Comparison of ENCODE assay signal across 8 cellular contexts in genomic region chr12:111684485-111685147, GRCh38. TPM values are rescaled to one million over a fixed set of nuclear protein-coding genes. Genes with fewer than 3 reads are reported as not detected.
DNase-seq lines count a peak whose midpoint lies in the region; ATAC-seq, FAIRE-seq and TF ChIP-seq lines count a peak whose summit lies in the region.
"Not testable (repeated sequence)": the region's sequence is repeated elsewhere in the genome, so short reads cannot be mapped to it uniquely, and the experiment has no call there.

No MANE protein-coding gene starts in this region.

- H3K4me1 ChIP-seq in CD8-positive, alpha-beta memory T cell (ENCODE audit: insufficient read depth, low read length), result peaks cover 29% of the 10 kb centered on the region
- H3K4me1 ChIP-seq in K562 (replicated peaks in 1 of 2; ENCODE audit: control insufficient read depth in 2 of 2, insufficient read depth in 2 of 2, low read length in 2 of 2) (peaks cover 13 to 15% of the 10 kb centered on the region in 2 experiments; a peak in 4 of 5 replicates), esophagus squamous epithelium (peaks cover 15 to 38% (median 19%) of the 10 kb centered on the region in 3 donors), HepG2 (ENCODE audit: insufficient read depth, low read length) (peaks cover 26% of the 10 kb centered on the region), thymus (ENCODE audit: control insufficient read depth, insufficient read depth, low read length) (peaks cover 10% of the 10 kb centered on the region)
- H3K4me1 ChIP-seq in ovary (ENCODE audit: insufficient read depth), result not testable (repeated sequence)

- BruUV-seq in K562 (replicated peaks; lab: Mats Ljungman, UMichigan); HepG2 (replicated peaks; lab: Mats Ljungman, UMichigan): not testable (repeated sequence)

- not testable (repeated sequence) for FAIRE-seq in K562 (lab: Jason Lieb, UNC); HepG2 (lab: Jason Lieb, UNC)

- intact Hi-C loops in activated B cell treated with CpG ODN at 0.5 μM for 24 hours (cut with micrococcal nuclease) (loop anchor here (1.0 to 10.0 kb wide), 4 partner anchors 80 to 733 kb away; partner anchors contain the start of genes ALDH2, HECTD4 and PTPN11), K562 (cut with micrococcal nuclease) (loop anchor here (5.0 to 10.0 kb wide), 2 partner anchors 277 to 350 kb away; partner anchors contain the start of gene SH2B3), ovary (cut with DNase I) (loop anchor here in 1 of 4 donors (10.0 kb wide), 1 partner anchor 290 kb away; no protein-coding TSS in a partner anchor)
- intact Hi-C loops in esophagus squamous epithelium (cut with DNase I); HepG2 (cut with micrococcal nuclease; ENCODE audit: unreplicated experiment): not testable (repeated sequence)

- H3K4me2 ChIP-seq in K562 (ENCODE audit: insufficient read depth, low read length) (peak overlapping the region; percentile 100), HepG2 (ENCODE audit: low read depth, low read length) (peak overlapping the region; percentile 96)

- H3K9ac ChIP-seq in K562 (ENCODE audit: insufficient read depth in 1 of 2, low read depth in 2 of 2, low read length in 2 of 2), result peak overlapping the region; percentile 96 to 99
- peak overlapping the region; percentile 97 for H3K9ac ChIP-seq in HepG2 (ENCODE audit: insufficient read depth, low read depth, low read length)

- 8% methylated on average over 13 of the region's 13 CpGs for WGBS in K562 (ENCODE audit: insufficient coverage, low coverage, missing lambda C conversion rate)
- 71 to 89% methylated on average over 12 to 13 of the region's 13 CpGs for WGBS in esophagus squamous epithelium, 2 donors
- WGBS in HepG2 (ENCODE audit: low lambda C conversion rate), result 67% methylated on average over 13 of the region's 13 CpGs
- WGBS in ovary, 3 donors, result 69 to 77% (median 70%) methylated on average over 13 of the region's 13 CpGs
- 95% methylated on average over 13 of the region's 13 CpGs for WGBS in thymus

- H3K27me3 Mint-ChIP-seq in CD8-positive, alpha-beta memory T cell; activated B cell treated with CpG ODN at 0.5 μM for 24 hours: not testable (repeated sequence)

- in situ Hi-C loops in K562 (cut with MboI), result loop anchor here (5.0 kb wide), 1 partner anchor 58 kb away; no protein-coding TSS in a partner anchor
- in situ Hi-C loops in HepG2 (cut with HindIII; ENCODE audit: extremely low pct_ligation_motif_present, low pct_unique_long_range_greater_than_20kb), result not testable (repeated sequence)

- not testable (repeated sequence) for H3K9me3 ChIP-seq in CD8-positive, alpha-beta memory T cell (ENCODE audit: low read length); K562 (replicated peaks; ENCODE audit: control insufficient read depth, insufficient read depth, low read depth, low read length); esophagus squamous epithelium; HepG2 (ENCODE audit: low read length); ovary; thymus (ENCODE audit: control insufficient read depth)

- not testable (repeated sequence) for H3K27me3 ChIP-seq in CD8-positive, alpha-beta memory T cell (ENCODE audit: insufficient read depth, low read length, poor library complexity, severe bottlenecking); K562 (ENCODE audit: control insufficient read depth in 2 of 2, insufficient read depth in 2 of 2, low read length in 2 of 2); esophagus squamous epithelium; HepG2 (ENCODE audit: control insufficient read depth in 1 of 2, insufficient read depth in 2 of 2, low read length in 2 of 2); ovary; thymus (ENCODE audit: control insufficient read depth, insufficient read depth)

- ATAC-seq in activated B cell treated with CpG ODN at 0.5 μM for 24 hours (ENCODE audit: low read depth); K562; HepG2: not testable (repeated sequence)

- TF ChIP-seq POLR2A in K562 (conservative IDR thresholded peaks at IDR 0.05); esophagus squamous epithelium (IDR thresholded peaks at IDR 0.05); HepG2 (IDR thresholded peaks at IDR 0.05; ENCODE audit: insufficient read depth in 1 of 2, low read depth in 2 of 2, low read length in 2 of 2); ovary (IDR thresholded peaks at IDR 0.05): not testable (repeated sequence)

- not testable (repeated sequence) for H3K9me3 Mint-ChIP-seq in CD8-positive, alpha-beta memory T cell; activated B cell treated with CpG ODN at 0.5 μM for 24 hours

- H3K4me3 Mint-ChIP-seq in CD8-positive, alpha-beta memory T cell, result peak overlapping the region; percentile 90 to 100 (median 96)
- H3K4me3 Mint-ChIP-seq in activated B cell treated with CpG ODN at 0.5 μM for 24 hours, result peak overlapping the region; percentile 93

- H3K4me3 ChIP-seq in CD8-positive, alpha-beta memory T cell (ENCODE audit: low read length), result peak overlapping the region; percentile 94
- H3K4me3 ChIP-seq in K562 (peak overlapping the region; percentile 86), esophagus squamous epithelium (peak overlapping the region; percentile 81 to 100 (median 87)), HepG2 (replicated peaks in 1 of 3; ENCODE audit: insufficient read depth in 1 of 3, low read depth in 2 of 3, low read length in 3 of 3) (peak overlapping the region; percentile 87 to 97 (median 89)), ovary (peak overlapping the region; percentile 93), thymus (ENCODE audit: low read length) (peak overlapping the region; percentile 99)

- H3K4me1 Mint-ChIP-seq in CD8-positive, alpha-beta memory T cell, result peaks cover 38 to 54% (median 48%) of the 10 kb centered on the region in 3 donors
- H3K4me1 Mint-ChIP-seq in activated B cell treated with CpG ODN at 0.5 μM for 24 hours, result peaks cover 41% of the 10 kb centered on the region

- peaks cover 6 to 46% (median 11%) of the 10 kb centered on the region in 3 donors for H3K36me3 Mint-ChIP-seq in CD8-positive, alpha-beta memory T cell
- H3K36me3 Mint-ChIP-seq in activated B cell treated with CpG ODN at 0.5 μM for 24 hours (ENCODE audit: low read depth), result peaks cover 42% of the 10 kb centered on the region

- POLR2A ChIA-PET in CD8-positive, alpha-beta memory T cell (lab: Charles Lee), result not testable (repeated sequence)
- POLR2A ChIA-PET in activated B cell treated with CpG ODN at 0.5 μM for 24 hours (lab: Charles Lee), result interaction anchor here (0.7 to 3.1 kb wide), 5 partner anchors 13 to 1605 kb away, joined by 4 to 20 read pairs (median 6); partner anchors contain the start of gene MAPKAPK5
- POLR2A ChIA-PET in K562 (lab: Yijun Ruan, JAX), result interaction anchor here (0.6 to 1.6 kb wide), 3 partner anchors 12 to 57 kb away, joined by 3 to 5 read pairs (median 4); no protein-coding TSS in a partner anchor
- POLR2A ChIA-PET in HepG2 (lab: Yijun Ruan, JAX), result interaction anchor here (1.7 kb wide), 1 partner anchor 91 kb away, joined by 3 read pairs; no protein-coding TSS in a partner anchor

- not testable (repeated sequence) for TF ChIP-seq RAD21 in K562 (CRISPR knock-in tag; conservative IDR thresholded peaks at IDR 0.05 in 1 of 2, IDR thresholded peaks at IDR 0.05 in 1 of 2); HepG2 (CRISPR knock-in tag; IDR thresholded peaks at IDR 0.05)

- H3K79me2 ChIP-seq in K562 (ENCODE audit: control insufficient read depth, insufficient read depth, low read length) (peaks cover 44% of the 10 kb centered on the region), HepG2 (ENCODE audit: insufficient read depth, low read length) (peaks cover 39% of the 10 kb centered on the region)

- not testable (repeated sequence) for TF ChIP-seq EP300 in K562 (IDR thresholded peaks at IDR 0.05; ENCODE audit: low read length); HepG2 (IDR thresholded peaks at IDR 0.05; ENCODE audit: low read depth in 2 of 2, low read length in 2 of 2); HepG2 (CRISPR knock-in tag; IDR thresholded peaks at IDR 0.05; ENCODE audit: borderline replicate concordance); ovary (IDR thresholded peaks at IDR 0.05)

- H3K27ac ChIP-seq in CD8-positive, alpha-beta memory T cell (ENCODE audit: low read depth, low read length), result peak overlapping the region; percentile 84
- H3K27ac ChIP-seq in K562 (ENCODE audit: extremely low read depth, low read depth, low read length) (peak overlapping the region; percentile 97), esophagus squamous epithelium (peak overlapping the region in 3 of 4 donors; percentile 83 to 94 (median 89)), HepG2 (ENCODE audit: extremely low read length, insufficient read depth, low read length) (peak overlapping the region; percentile 93)
- H3K27ac ChIP-seq in ovary; thymus (ENCODE audit: low read depth): not testable (repeated sequence)

- TF ChIP-seq CTCF in activated B cell treated with CpG ODN at 0.5 μM for 24 hours (IDR thresholded peaks at IDR 0.05); K562 (IDR thresholded peaks at IDR 0.05 in 2 of 3, conservative IDR thresholded peaks at IDR 0.05 in 1 of 3; ENCODE audit: insufficient read depth in 2 of 3, low read depth in 1 of 3, low read length in 3 of 3); esophagus squamous epithelium (IDR thresholded peaks at IDR 0.05); HepG2 (CRISPR knock-in tag; IDR thresholded peaks at IDR 0.05); ovary (IDR thresholded peaks at IDR 0.05): not testable (repeated sequence)

- not testable (repeated sequence) for H2AFZ ChIP-seq in K562 (ENCODE audit: low read depth, low read length); HepG2 (ENCODE audit: low read length)

- not testable (repeated sequence) for H3K9me1 ChIP-seq in K562 (ENCODE audit: control insufficient read depth, insufficient read depth, low read length)

- H4K20me1 ChIP-seq in K562 (replicated peaks; ENCODE audit: control insufficient read depth, insufficient read depth, low read length); HepG2 (ENCODE audit: insufficient read depth, low read length): not testable (repeated sequence)

- H3K36me3 ChIP-seq in CD8-positive, alpha-beta memory T cell (ENCODE audit: insufficient read depth, low read length), result peaks cover 13% of the 10 kb centered on the region
- H3K36me3 ChIP-seq in K562 (ENCODE audit: control insufficient read depth, insufficient read depth, low read length) (peaks cover 42% of the 10 kb centered on the region; the same call in 2 of the 3 replicates), esophagus squamous epithelium (peaks cover 0 to 38% (median 14%) of the 10 kb centered on the region in 3 donors), HepG2 (replicated peaks in 1 of 2; ENCODE audit: control insufficient read depth in 1 of 2, insufficient read depth in 2 of 2, low read length in 2 of 2) (peaks cover 0 to 32% of the 10 kb centered on the region in 2 experiments; a peak in 3 of 5 replicates), thymus (ENCODE audit: control insufficient read depth, insufficient read depth) (peaks cover 25% of the 10 kb centered on the region)
- not testable (repeated sequence) for H3K36me3 ChIP-seq in ovary

- not testable (repeated sequence) for DNase-seq in CD8-positive, alpha-beta memory T cell; activated B cell treated with CpG ODN at 0.5 μM for 24 hours; esophagus squamous epithelium (lab: John Stamatoyannopoulos, UW); HepG2 (ENCODE audit: low spot score)
- DNase-seq in LoVo (ENCODE audit: low spot score) (peak; percentile 9), K562 (ENCODE audit: extremely low read depth in 1 of 4, low spot score in 3 of 4) (peak in 1 of 4 experiments; percentile 12), ovary (peak in 1 of 5 donors; percentile 23)

- CTCF ChIA-PET in CD8-positive, alpha-beta memory T cell (lab: Charles Lee), result interaction anchor here (1.1 to 2.4 kb wide), 3 partner anchors 9 to 288 kb away, joined by 3 to 11 read pairs (median 3); no protein-coding TSS in a partner anchor
- CTCF ChIA-PET in activated B cell treated with CpG ODN at 0.5 μM for 24 hours (lab: Charles Lee); K562 (lab: Yijun Ruan, JAX; ENCODE audit: low intra/inter-chr PET ratio); HepG2 (lab: Yijun Ruan, JAX; ENCODE audit: low intra/inter-chr PET ratio, low total read pairs): not testable (repeated sequence)

- H3K27ac Mint-ChIP-seq in CD8-positive, alpha-beta memory T cell, result peak overlapping the region; percentile 80 to 99 (median 96)
- H3K27ac Mint-ChIP-seq in activated B cell treated with CpG ODN at 0.5 μM for 24 hours, result not testable (repeated sequence)

RNA-seq across cellular contexts. Expression of gene BRAP, which starts 1.1 kb away (rescaled TPM):
- total RNA-seq in CD8-positive, alpha-beta memory T cell, result 10 to 100 TPM; 23.2 to 25.9 TPM
- 27.5 TPM for polyA plus RNA-seq in CD8-positive, alpha-beta memory T cell
- total RNA-seq in activated B cell treated with CpG ODN at 0.5 μM for 24 hours (24.1 and 24.2 TPM in 2 replicates), K562 (2014; rRNA removed) (22.8 and 23.9 TPM in 2 replicates), K562 (2014; rRNA removed; fragmentation: Illumina TruSeq; extraction: Trizol) (28.5 and 30.5 TPM in 2 replicates), K562 (2015; rRNA removed; fragmentation: Illumina TruSeq; extraction: Trizol) (26.7 and 27.5 TPM in 2 replicates), K562 (2021) (28.8 and 30.8 TPM in 2 replicates), esophagus squamous epithelium (10 to 100 TPM in 3 of 4 donors, 1 to 10 TPM in 1; 9.2 to 16.8 (median 10.8) TPM), HepG2 (2016; rRNA removed; fragmentation: Illumina TruSeq; extraction: Trizol) (15.4 and 18.3 TPM in 2 replicates), ovary (10 to 100 TPM; 11.8 to 19.0 (median 16.9) TPM)
- 27.3 and 35.1 TPM in 2 replicates for total RNA-seq in K562 (2011; cell fraction: chromatin; rRNA removed; ENCODE audit: low replicate concordance)
- total RNA-seq in K562 (2011; cell fraction: nucleolus; rRNA removed), result 12.9 and 13.3 TPM in 2 replicates
- 18.3 and 21.4 TPM in 2 replicates for total RNA-seq in K562 (2011; cell fraction: nucleoplasm; rRNA removed)
- polyA plus RNA-seq in K562 (2011; rRNA removed) (25.1 and 30.6 TPM in 2 replicates), K562 (2014; fragmentation: Illumina TruSeq; extraction: Trizol) (29.9 and 32.6 TPM in 2 replicates), K562 (2014; fragmentation: Nextera tagmentation; extraction: Ambion mirVana) (1 to 10 TPM; 2.2 to 3.4 TPM), K562 (2014; rRNA removed) (17.7 and 20.9 TPM in 2 replicates), HepG2 (2011; rRNA removed) (8.1 TPM in 2 replicates), ovary (10 to 100 TPM in 1 of 2 donors, 1 to 10 TPM in 1; 9.5 to 24.4 TPM), thymus (11.3 TPM)
- 15.5 and 25.7 TPM in 2 replicates for polyA plus RNA-seq in K562 (2011; cell fraction: cytosol; rRNA removed)
- polyA plus RNA-seq in K562 (2011; cell fraction: nucleus; rRNA removed), result 14.5 and 17.9 TPM in 2 replicates
- 17.4 and 18.7 TPM in 2 replicates for polyA plus RNA-seq in K562 (2012)
- 87.4 and 98.4 TPM in 2 replicates for polyA minus RNA-seq in K562 (2011; rRNA and poly(A)+ RNA removed)
- 22.6 and 30.0 TPM in 2 replicates for polyA minus RNA-seq in K562 (2011; cell fraction: cytosol; rRNA and poly(A)+ RNA removed)
- 6.7 and 13.4 TPM in 2 replicates for polyA minus RNA-seq in K562 (2011; cell fraction: nucleus; rRNA and poly(A)+ RNA removed)
- 9.1 and 9.3 TPM in 2 replicates for total RNA-seq in HepG2 (2016; cell fraction: cytosol; rRNA removed; fragmentation: Illumina TruSeq; extraction: Trizol; ENCODE audit: low read depth)
- 15.3 and 17.4 TPM in 2 replicates for total RNA-seq in HepG2 (2016; cell fraction: insoluble cytoplasmic fraction; rRNA removed; fragmentation: Illumina TruSeq; extraction: Trizol)
- 11.0 and 11.6 TPM in 2 replicates for total RNA-seq in HepG2 (2016; cell fraction: membrane; rRNA removed; fragmentation: Illumina TruSeq; extraction: Trizol)
- total RNA-seq in HepG2 (2016; cell fraction: nucleus; rRNA removed; fragmentation: Illumina TruSeq; extraction: Trizol), result 7.4 and 9.6 TPM in 2 replicates
- polyA plus RNA-seq in HepG2 (2011; cell fraction: cytosol; rRNA removed), result 7.1 and 9.2 TPM in 2 replicates
- 3.7 and 5.1 TPM in 2 replicates for polyA plus RNA-seq in HepG2 (2011; cell fraction: nucleus; rRNA removed)
- polyA plus RNA-seq in HepG2 (2012), result 7.4 and 7.7 TPM in 2 replicates
- 4.6 and 4.9 TPM in 2 replicates for polyA plus RNA-seq in HepG2 (2016; cell fraction: cytosol; fragmentation: Illumina TruSeq; extraction: Trizol; ENCODE audit: low read depth)
- polyA plus RNA-seq in HepG2 (2016; cell fraction: insoluble cytoplasmic fraction; fragmentation: Illumina TruSeq; extraction: Trizol; ENCODE audit: low read depth), result 16.9 and 18.1 TPM in 2 replicates
- 6.8 and 7.2 TPM in 2 replicates for polyA plus RNA-seq in HepG2 (2016; cell fraction: membrane; fragmentation: Illumina TruSeq; extraction: Trizol; ENCODE audit: low read depth)
- polyA plus RNA-seq in HepG2 (2016; cell fraction: nucleus; fragmentation: Illumina TruSeq; extraction: Trizol; ENCODE audit: insufficient read depth, low read depth), result 12.3 and 12.5 TPM in 2 replicates
- 11.3 and 27.4 TPM in 2 replicates for polyA minus RNA-seq in HepG2 (2011; rRNA and poly(A)+ RNA removed; ENCODE audit: low replicate concordance)
- 8.6 and 10.2 TPM in 2 replicates for polyA minus RNA-seq in HepG2 (2011; cell fraction: cytosol; rRNA and poly(A)+ RNA removed)
- polyA minus RNA-seq in HepG2 (2011; cell fraction: nucleus; rRNA and poly(A)+ RNA removed), result 11.1 and 13.4 TPM in 2 replicates

RNA-seq across cellular contexts. Expression of gene ACAD10, which starts 1.2 kb away (rescaled TPM):
- total RNA-seq in CD8-positive, alpha-beta memory T cell, result 10 to 100 TPM; 20.7 to 21.6 TPM
- polyA plus RNA-seq in CD8-positive, alpha-beta memory T cell, result 13.0 TPM
- total RNA-seq in activated B cell treated with CpG ODN at 0.5 μM for 24 hours (33.3 and 45.1 TPM in 2 replicates), K562 (2014; rRNA removed) (7.2 and 12.7 TPM in 2 replicates), K562 (2014; rRNA removed; fragmentation: Illumina TruSeq; extraction: Trizol) (9.4 and 12.0 TPM in 2 replicates), K562 (2015; rRNA removed; fragmentation: Illumina TruSeq; extraction: Trizol) (9.0 and 11.2 TPM in 2 replicates), K562 (2021) (18.8 and 19.2 TPM in 2 replicates), esophagus squamous epithelium (10 to 100 TPM; 13.9 to 20.4 (median 16.6) TPM), HepG2 (2016; rRNA removed; fragmentation: Illumina TruSeq; extraction: Trizol) (4.7 and 15.2 TPM in 2 replicates), ovary (10 to 100 TPM; 14.2 to 27.0 (median 22.4) TPM)
- 132 and 204 TPM in 2 replicates for total RNA-seq in K562 (2011; cell fraction: chromatin; rRNA removed; ENCODE audit: low replicate concordance)
- 99.9 and 106 TPM in 2 replicates for total RNA-seq in K562 (2011; cell fraction: nucleolus; rRNA removed)
- total RNA-seq in K562 (2011; cell fraction: nucleoplasm; rRNA removed), result 82.3 and 93.6 TPM in 2 replicates
- polyA plus RNA-seq in K562 (2011; rRNA removed) (15.5 and 16.3 TPM in 2 replicates), K562 (2014; fragmentation: Illumina TruSeq; extraction: Trizol) (12.4 and 12.5 TPM in 2 replicates), K562 (2014; fragmentation: Nextera tagmentation; extraction: Ambion mirVana) (1 to 10 TPM; 2.3 to 5.0 TPM), K562 (2014; rRNA removed) (15.0 and 17.7 TPM in 2 replicates), HepG2 (2011; rRNA removed) (16.3 and 20.5 TPM in 2 replicates), ovary (10 to 100 TPM; 15.0 to 21.7 TPM), thymus (22.4 TPM)
- polyA plus RNA-seq in K562 (2011; cell fraction: cytosol; rRNA removed), result 9.5 and 12.3 TPM in 2 replicates
- 62.9 and 93.5 TPM in 2 replicates for polyA plus RNA-seq in K562 (2011; cell fraction: nucleus; rRNA removed)
- 9.6 and 21.6 TPM in 2 replicates for polyA plus RNA-seq in K562 (2012)
- 24.9 and 26.5 TPM in 2 replicates for polyA minus RNA-seq in K562 (2011; rRNA and poly(A)+ RNA removed)
- polyA minus RNA-seq in K562 (2011; cell fraction: cytosol; rRNA and poly(A)+ RNA removed), result 14.3 and 23.9 TPM in 2 replicates
- 33.1 and 35.0 TPM in 2 replicates for polyA minus RNA-seq in K562 (2011; cell fraction: nucleus; rRNA and poly(A)+ RNA removed)
- total RNA-seq in HepG2 (2016; cell fraction: cytosol; rRNA removed; fragmentation: Illumina TruSeq; extraction: Trizol; ENCODE audit: low read depth), result 6.6 and 7.1 TPM in 2 replicates
- 4.6 and 15.0 TPM in 2 replicates for total RNA-seq in HepG2 (2016; cell fraction: insoluble cytoplasmic fraction; rRNA removed; fragmentation: Illumina TruSeq; extraction: Trizol)
- 4.4 and 7.0 TPM in 2 replicates for total RNA-seq in HepG2 (2016; cell fraction: membrane; rRNA removed; fragmentation: Illumina TruSeq; extraction: Trizol)
- total RNA-seq in HepG2 (2016; cell fraction: nucleus; rRNA removed; fragmentation: Illumina TruSeq; extraction: Trizol), result 21.7 and 22.3 TPM in 2 replicates
- 5.7 and 7.8 TPM in 2 replicates for polyA plus RNA-seq in HepG2 (2011; cell fraction: cytosol; rRNA removed)
- 121 and 145 TPM in 2 replicates for polyA plus RNA-seq in HepG2 (2011; cell fraction: nucleus; rRNA removed)
- polyA plus RNA-seq in HepG2 (2012), result 15.1 and 17.6 TPM in 2 replicates
- polyA plus RNA-seq in HepG2 (2016; cell fraction: cytosol; fragmentation: Illumina TruSeq; extraction: Trizol; ENCODE audit: low read depth), result 0.63 and 0.75 TPM in 2 replicates
- 2.6 and 3.0 TPM in 2 replicates for polyA plus RNA-seq in HepG2 (2016; cell fraction: insoluble cytoplasmic fraction; fragmentation: Illumina TruSeq; extraction: Trizol; ENCODE audit: low read depth)
- 1.0 and 1.6 TPM in 2 replicates for polyA plus RNA-seq in HepG2 (2016; cell fraction: membrane; fragmentation: Illumina TruSeq; extraction: Trizol; ENCODE audit: low read depth)
- 32.8 and 40.3 TPM in 2 replicates for polyA plus RNA-seq in HepG2 (2016; cell fraction: nucleus; fragmentation: Illumina TruSeq; extraction: Trizol; ENCODE audit: insufficient read depth, low read depth)
- 35.4 and 39.1 TPM in 2 replicates for polyA minus RNA-seq in HepG2 (2011; rRNA and poly(A)+ RNA removed; ENCODE audit: low replicate concordance)
- 11.3 and 12.3 TPM in 2 replicates for polyA minus RNA-seq in HepG2 (2011; cell fraction: cytosol; rRNA and poly(A)+ RNA removed)
- 49.6 and 61.3 TPM in 2 replicates for polyA minus RNA-seq in HepG2 (2011; cell fraction: nucleus; rRNA and poly(A)+ RNA removed)
